In genomic region chr2:69436937-69437750, GRCh38 we compare ENCODE assay signal across 8 cellular contexts. TPM values are rescaled to one million over a fixed set of nuclear protein-coding genes. Genes with fewer than 3 reads are reported as not detected.
DNase-seq lines count a peak whose midpoint lies in the region; ATAC-seq and TF ChIP-seq lines count a peak whose summit lies in the region.

Gene NFU1 (minus strand): TSS chr2:69437435. CDS start chr2:69437422, 13 bp downstream.

- H3K27me3 Mint-ChIP-seq in CD4-positive, alpha-beta T cell = no peaks in the 10 kb centered on the region

- peak within 1 kb of the TSS; percentile 94 for H3K4me3 Mint-ChIP-seq in CD4-positive, alpha-beta T cell

- peaks cover 5% of the 10 kb centered on the region for H3K9me3 Mint-ChIP-seq in CD4-positive, alpha-beta T cell

- H3K27me3 ChIP-seq in CD4-positive, alpha-beta T cell (ENCODE audit: control insufficient read depth, insufficient read depth, low read length) = no peaks in the 10 kb centered on the region
- H3K27me3 ChIP-seq in right lobe of liver = no peaks in the 10 kb centered on the region

- peak; percentile 70 to 87 (median 79) for DNase-seq in CD4-positive, alpha-beta T cell
- DNase-seq in NCI-H82 (lab: John Stamatoyannopoulos, UW) (peak; percentile 96), dermis microvascular lymphatic vessel endothelial cell (ENCODE audit: low read depth in 2 of 2) (peak; percentile 92 to 97), right lobe of liver (peak; percentile 95 to 96 (median 95))
- peak; percentile 89 to 92 for DNase-seq in activated CD4-positive, alpha-beta T cell treated with anti-CD3 and anti-CD28 coated beads, Interleukin-2, amount 50 U/mL, for 48 hours
- peak; percentile 81 for DNase-seq in stimulated activated CD4-positive, alpha-beta T cell treated with anti-CD3 and anti-CD28 coated beads, Interleukin-4, amount 100 ng/mL, for 4 hours

- H3K4me3 ChIP-seq in right lobe of liver = peak within 1 kb of the TSS; percentile 82 to 96 (median 92)

- H3K27ac Mint-ChIP-seq in CD4-positive, alpha-beta T cell = peak within 1 kb of the TSS; percentile 99

- intact Hi-C loops in CD4-positive, alpha-beta T cell (cut with DNase I, micrococcal nuclease) = loop anchor here (1.0 to 5.0 kb wide), 6 partner anchors 50 to 275 kb away; partner anchors contain the start of genes AAK1 (in 1 of the 2) and GFPT1 (in 1 of the 2)
- intact Hi-C loops in right lobe of liver (cut with DNase I) = no loop called here

- no peaks in the 10 kb centered on the region for H3K36me3 ChIP-seq in right lobe of liver

- H3K36me3 Mint-ChIP-seq in CD4-positive, alpha-beta T cell (ENCODE audit: low read depth) = peaks cover 36% of the 10 kb centered on the region

- TF ChIP-seq POLR2A in right lobe of liver (IDR thresholded peaks at IDR 0.05) = peak; percentile 84

- peak within 1 kb of the TSS; percentile 87 for H3K27ac ChIP-seq in CD4-positive, alpha-beta T cell (ENCODE audit: low read depth, low read length)
- H3K27ac ChIP-seq in right lobe of liver = peak within 1 kb of the TSS; percentile 85 to 96 (median 95)

- WGBS in right lobe of liver (ENCODE audit: insufficient coverage, low coverage, low lambda C conversion rate, missing lambda C conversion rate) = under 1% methylated on average over 37 of the region's 60 CpGs

- CTCF ChIA-PET in CD4-positive, alpha-beta T cell (lab: Charles Lee) = interaction anchor here (0.6 to 2.0 kb wide), 11 partner anchors 8 to 1691 kb away, joined by 3 to 5 read pairs (median 3); partner anchors contain the start of gene SNRPG

- POLR2A ChIA-PET in CD4-positive, alpha-beta T cell (lab: Charles Lee) = interaction anchor here (0.6 to 2.8 kb wide), 52 partner anchors 9 to 1790 kb away, joined by 3 to 29 read pairs (median 4); partner anchors contain the start of genes AAK1, C2orf42, FAM136A and GFPT1

- H3K9me3 ChIP-seq in CD4-positive, alpha-beta T cell (ENCODE audit: control insufficient read depth, low read length) = no peaks in the 10 kb centered on the region
- H3K9me3 ChIP-seq in right lobe of liver = no peaks in the 10 kb centered on the region

- ATAC-seq in CD4-positive, alpha-beta T cell (ENCODE audit: poor library complexity) = peak; percentile 77
- peak; percentile 98 for ATAC-seq in GM19397 (IDR thresholded peaks at IDR 0.05; ENCODE audit: unreplicated experiment)
- peak; percentile 87 for ATAC-seq in HG03571 (IDR thresholded peaks at IDR 0.05; ENCODE audit: unreplicated experiment)
- ATAC-seq in right lobe of liver = peak; percentile 96 to 99 (median 97)

- peak; percentile 25 for TF ChIP-seq CTCF in CD4-positive, alpha-beta T cell (IDR thresholded peaks at IDR 0.05)
- peak; percentile 67 to 83 (median 72) for TF ChIP-seq CTCF in right lobe of liver (IDR thresholded peaks at IDR 0.05)

- peaks cover 44% of the 10 kb centered on the region for H3K4me1 Mint-ChIP-seq in CD4-positive, alpha-beta T cell (ENCODE audit: low read depth)

- peaks cover 0 to 12% (median 2%) of the 10 kb centered on the region in 4 donors for H3K4me1 ChIP-seq in right lobe of liver

RNA-seq across cellular contexts. Expression of gene NFU1, which starts in this region (rescaled TPM):
- total RNA-seq in CD4-positive, alpha-beta T cell = 10 to 100 TPM; 18.5 to 22.2 TPM
- total RNA-seq in dermis microvascular lymphatic vessel endothelial cell = 23.3 and 39.0 TPM in 2 replicates
- total RNA-seq in right lobe of liver = 10 to 100 TPM; 12.7 to 26.1 (median 23.5) TPM

Comparison
In these comparisons a context has a peak if more than half of its experiments do, and no peak if none do; other contexts are left out.
1. Peak in every context shown above with its lines: DNase-seq, ATAC-seq, H3K4me3 ChIP-seq and H3K27ac ChIP-seq.
2. intact Hi-C loops: an anchor here in CD4-positive, alpha-beta T cell (1.0 to 5.0 kb wide); none called in right lobe of liver.